8 cellular contexts compared by ENCODE assay signal in genomic region chr10:63522129-63522687, GRCh38. TPM values are rescaled to one million over a fixed set of nuclear protein-coding genes. Genes with fewer than 3 reads are reported as not detected.
DNase-seq lines count a peak whose midpoint lies in the region; ATAC-seq and TF ChIP-seq lines count a peak whose summit lies in the region.

No MANE protein-coding gene starts in this region.

- H3K4me3 ChIP-seq in right atrium auricular region (peak overlapping the region; percentile 73 to 78), NT2/D1 (ENCODE audit: insufficient read length, low read depth) (peak overlapping the region; percentile 83), mesenchymal stem cell (ENCODE audit: insufficient read depth in 1 of 2, low read depth in 1 of 2, low read length in 2 of 2) (peak overlapping the region; percentile 92 to 96)

- H2BK120ac ChIP-seq in mesenchymal stem cell (ENCODE audit: low read depth, low read length) = no peak overlapping the region

- H3K27ac ChIP-seq in right atrium auricular region (peak overlapping the region; percentile 96 to 99), mesenchymal stem cell (ENCODE audit: low read length, poor library complexity, severe bottlenecking) (peak overlapping the region; percentile 90)

- no peaks in the 10 kb centered on the region for H3K36me3 ChIP-seq in right atrium auricular region
- peaks cover 4% of the 10 kb centered on the region for H3K36me3 ChIP-seq in NT2/D1 (ENCODE audit: insufficient read depth, insufficient read length, low read length)
- H3K36me3 ChIP-seq in mesenchymal stem cell (ENCODE audit: control insufficient read depth in 1 of 2, insufficient read depth in 2 of 2, low read depth in 1 of 2, low read length in 2 of 2) = peaks cover 4% of the 10 kb centered on the region in 2 experiments

- no peak overlapping the region for H2AK5ac ChIP-seq in mesenchymal stem cell (ENCODE audit: low read length, severe bottlenecking)

- peak overlapping the region; percentile 90 for H2BK15ac ChIP-seq in mesenchymal stem cell (ENCODE audit: low read depth, poor library complexity, severe bottlenecking)

- WGBS in mesenchymal stem cell = 2% methylated on average over 10 of the region's 12 CpGs

- intact Hi-C loops in left cardiac atrium (cut with DNase I) = loop anchor here in 1 of 2 donors (5.0 to 10.0 kb wide), 3 partner anchors 193 to 317 kb away; no protein-coding TSS in a partner anchor

- peak overlapping the region; percentile 85 for H2BK5ac ChIP-seq in mesenchymal stem cell (ENCODE audit: low read depth, low read length, poor library complexity, severe bottlenecking)

- H3K4me1 ChIP-seq in right atrium auricular region (peaks cover 0 to 42% of the 10 kb centered on the region in 2 donors), NT2/D1 (ENCODE audit: insufficient read depth, insufficient read length) (peaks cover 2% of the 10 kb centered on the region), mesenchymal stem cell (ENCODE audit: control insufficient read depth, insufficient read depth, low read depth, low read length) (peaks cover 6% of the 10 kb centered on the region)

- no peak overlapping the region for H4K91ac ChIP-seq in mesenchymal stem cell (ENCODE audit: low read length)

- no peak overlapping the region for H3K14ac ChIP-seq in mesenchymal stem cell (ENCODE audit: low read length in 2 of 2)

- H3K27me3 ChIP-seq in right atrium auricular region (no peaks in the 10 kb centered on the region), NT2/D1 (ENCODE audit: insufficient read depth, insufficient read length) (no peaks in the 10 kb centered on the region), mesenchymal stem cell (ENCODE audit: control insufficient read depth in 1 of 2, insufficient read depth in 1 of 2, low read length in 2 of 2) (no peaks in the 10 kb centered on the region)

- peak overlapping the region; percentile 65 to 100 for H3K18ac ChIP-seq in mesenchymal stem cell (ENCODE audit: low read depth in 1 of 2, low read length in 2 of 2)

- H3K23ac ChIP-seq in mesenchymal stem cell (ENCODE audit: low read length in 2 of 2) = no peak overlapping the region

- H3K79me1 ChIP-seq in mesenchymal stem cell (replicated peaks; ENCODE audit: low read length, poor library complexity, severe bottlenecking) = no peaks in the 10 kb centered on the region

- H2BK12ac ChIP-seq in mesenchymal stem cell (ENCODE audit: low read length in 2 of 2) = peak overlapping the region in 1 of 2 experiments; percentile 61

- DNase-seq in right atrium auricular region (ENCODE audit: low spot score) = no peak
- DNase-seq in left cardiac atrium = no peak
- DNase-seq in NT2/D1 (ENCODE audit: low read depth, low spot score) = no peak
- DNase-seq in cerebellum (ENCODE audit: low spot score) = peak; percentile 41
- peak; percentile 65 for DNase-seq in mesenchymal stem cell
- peak; percentile 56 for DNase-seq in ureter (ENCODE audit: low spot score)

- no peak for TF ChIP-seq CTCF in right atrium auricular region (IDR thresholded peaks at IDR 0.05)

- H3K9ac ChIP-seq in NT2/D1 (ENCODE audit: insufficient read length, low read depth) = peak overlapping the region; percentile 91
- peak overlapping the region; percentile 98 for H3K9ac ChIP-seq in mesenchymal stem cell (ENCODE audit: low read length)

- no peaks in the 10 kb centered on the region for H3K9me3 ChIP-seq in right atrium auricular region
- H3K9me3 ChIP-seq in NT2/D1 (ENCODE audit: insufficient read depth, low read length) = peaks cover 5% of the 10 kb centered on the region; the same call in 1 of the 2 replicates
- no peaks in the 10 kb centered on the region for H3K9me3 ChIP-seq in mesenchymal stem cell (ENCODE audit: control insufficient read depth, low read length)

- H2AFZ ChIP-seq in mesenchymal stem cell (ENCODE audit: low read depth, low read length) = peak overlapping the region; percentile 83

- ATAC-seq in left cardiac atrium = no peak
- ATAC-seq in HG03565 (IDR thresholded peaks at IDR 0.05; ENCODE audit: unreplicated experiment) = no peak
- no peak for ATAC-seq in GM18867 (IDR thresholded peaks at IDR 0.05; ENCODE audit: unreplicated experiment)

- peak overlapping the region; percentile 61 to 89 for H3K4ac ChIP-seq in mesenchymal stem cell (ENCODE audit: low read depth in 1 of 2, low read length in 2 of 2)

- H3K4me2 ChIP-seq in mesenchymal stem cell (ENCODE audit: low read length, poor library complexity, severe bottlenecking) = peak overlapping the region; percentile 68

- H4K8ac ChIP-seq in mesenchymal stem cell (ENCODE audit: low read length) = peak overlapping the region; percentile 93

RNA-seq across cellular contexts. Expression of gene REEP3, which starts 1.0 kb away (rescaled TPM):
- 10 to 100 TPM; 41.4 to 42.7 TPM for total RNA-seq in right atrium auricular region
- total RNA-seq in left cardiac atrium = 10 to 100 TPM; 25.4 to 34.1 TPM
- total RNA-seq in cerebellum = 18.7 TPM
- polyA plus RNA-seq in mesenchymal stem cell (2013, experiment 1 of 2) = 38.5 TPM
- 42.0 TPM for polyA plus RNA-seq in mesenchymal stem cell (2013, experiment 2 of 2)
- 56.7 TPM for total RNA-seq in ureter

RNA-seq across cellular contexts. Expression of gene JMJD1C, which starts 56.4 kb away (rescaled TPM):
- total RNA-seq in right atrium auricular region (10 to 100 TPM; 45.5 to 57.6 TPM), left cardiac atrium (10 to 100 TPM; 40.9 to 44.3 TPM), cerebellum (205 TPM), ureter (88.2 TPM)
- polyA plus RNA-seq in mesenchymal stem cell (2013, experiment 1 of 2) = 23.7 TPM
- polyA plus RNA-seq in mesenchymal stem cell (2013, experiment 2 of 2) = 25.8 TPM

Comparison
In these comparisons a context has a peak if more than half of its experiments do, and no peak if none do; other contexts are left out.
1. DNase-seq: peak in cerebellum (single experiment), mesenchymal stem cell (single experiment) and ureter (single experiment); none in right atrium auricular region (single experiment), left cardiac atrium (single experiment) and NT2/D1 (single experiment).
2. Peak in every context shown above with its lines, with median percentiles within 50 percentile points of each other: H3K4me3 ChIP-seq.